16 cellular contexts compared by ENCODE assay signal in the genomic region with DNA sequence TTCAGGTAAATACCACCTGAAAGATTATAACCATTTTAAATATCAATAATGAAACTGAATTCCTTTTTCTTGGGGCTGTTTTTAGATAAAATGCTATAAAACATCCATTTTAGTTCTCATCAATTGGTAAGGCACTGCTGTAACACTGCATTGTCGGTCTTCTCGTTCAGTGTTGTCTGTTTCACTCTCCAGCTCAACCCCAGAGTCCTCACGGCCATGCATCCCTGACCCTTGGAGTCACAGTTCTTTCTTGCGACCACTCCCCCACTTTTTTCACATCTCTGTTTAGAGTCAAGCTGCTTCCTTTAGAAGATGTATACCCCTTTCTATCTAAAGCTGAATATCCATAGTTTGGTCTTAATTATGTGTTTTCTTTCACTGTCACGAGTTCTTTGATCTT. TPM values are rescaled to one million over a fixed set of nuclear protein-coding genes. Genes with fewer than 3 reads are reported as not detected.
"Had no signal": no experiment of that assay in that cellular context is flagged by ENCODE, and none has a peak within 500 bp of the region (broad histone marks: within the 10 kb centered on the region; RNA-seq: fewer than 3 reads in every experiment).

No MANE protein-coding gene starts in this region.

RNA-seq across cellular contexts. Expression of gene OR2A42, which starts 7.6 kb away (rescaled TPM):
- total RNA-seq: activated naive CD4-positive, alpha-beta T cell treated with anti-CD3 and anti-CD28 coated beads for 36 hours; activated naive CD4-positive, alpha-beta T cell treated with anti-CD3 and anti-CD28 coated beads, Interleukin-2, amount 50 U/mL, for 72 hours; activated naive CD8-positive, alpha-beta T cell treated with anti-CD3 and anti-CD28 coated beads for 36 hours; activated naive CD8-positive, alpha-beta T cell treated with anti-CD3 and anti-CD28 coated beads, Interleukin-2, amount 10 ng/mL, durations not matched to agents 7 days and 5 days; activated T-cell treated with anti-CD3 and anti-CD28 coated beads, Interleukin-2, amount 50 U/mL, for 4 hours; activated T-cell treated with anti-CD3 and anti-CD28 coated beads, Interleukin-2, amount 50 U/mL, for 72 hours; activated T-helper 1 cell treated with anti-CD3 and anti-CD28 coated beads, Interleukin-12 subunit alpha, Interleukin-12 subunit beta, Interleukin-2, Interleukin-4 antibody, amounts not matched to agents 30 ng/mL and 10 ng/mL and 1 ng/mL, durations not matched to agents 14 hours and 24 hours and 36 hours; activated T-helper 17 cell treated with anti-CD3 and anti-CD28 coated beads, Interleukin-2, amount 50 U/mL, for 72 hours; ascending aorta; astrocyte; body of pancreas; bronchial epithelial cell; cardiac muscle cell; cardiac septum had no signal
- polyA plus RNA-seq: cardiac muscle cell had no signal

RNA-seq across cellular contexts. Expression of gene OR2A7, which starts 17.6 kb away (rescaled TPM):
- total RNA-seq: cardiac septum had no signal
- polyA plus RNA-seq: cardiac muscle cell had no signal

RNA-seq across cellular contexts. Expression of gene CTAGE8, which starts 22.1 kb away (rescaled TPM):
- total RNA-seq: ascending aorta, cardiac muscle cell, cardiac septum, cerebellum had no signal
- polyA plus RNA-seq: aorta, cardiac muscle cell had no signal
